5 cellular contexts compared by ENCODE assay signal in genomic region chr12:7851622-7852081, GRCh38. TPM values are rescaled to one million over a fixed set of nuclear protein-coding genes. Genes with fewer than 3 reads are reported as not detected.
"Had no signal": no experiment of that assay in that cellular context is flagged by ENCODE, and none has a peak within 500 bp of the region (broad histone marks: within the 10 kb centered on the region; RNA-seq: fewer than 3 reads in every experiment).

No MANE protein-coding gene starts in this region.

RNA-seq across cellular contexts. Expression of gene SLC2A14, which starts 21.1 kb away (rescaled TPM):
- total RNA-seq: bronchial epithelial cell, LHCN-M2, MCF 10A, PC-3, SJSA1 had no signal
